ENCODE assay signal across 8 cellular contexts in the genomic region with DNA sequence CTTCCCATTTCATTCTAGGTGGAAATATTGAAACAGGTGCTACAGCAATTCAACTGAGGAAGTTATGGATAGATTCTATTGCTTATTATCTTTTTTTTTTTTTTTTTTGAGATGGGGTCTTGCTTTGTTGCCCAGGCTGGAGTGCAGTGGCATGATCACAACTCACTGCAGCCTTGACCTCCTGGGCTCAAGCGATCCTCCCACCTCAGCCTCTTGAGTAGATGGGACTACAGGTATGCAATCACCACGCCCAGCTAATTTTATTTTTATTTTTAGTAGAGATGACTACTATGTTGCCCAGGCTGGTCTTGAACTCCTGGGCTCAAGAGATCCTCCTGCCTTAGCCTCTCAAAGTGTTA. TPM values are rescaled to one million over a fixed set of nuclear protein-coding genes. Genes with fewer than 3 reads are reported as not detected.
A peak's percentile ranks its signal among the peaks of the same experiment; 100 is the strongest.
DNase-seq lines count a peak whose midpoint lies in the region; ATAC-seq and TF ChIP-seq lines count a peak whose summit lies in the region.
"Not testable (repeated sequence)": the region's sequence is repeated elsewhere in the genome, so short reads cannot be mapped to it uniquely, and the experiment has no call there.
"Had no signal": no experiment of that assay in that cellular context is flagged by ENCODE, and none has a peak within 500 bp of the region (broad histone marks: within the 10 kb centered on the region; RNA-seq: fewer than 3 reads in every experiment).

No MANE protein-coding gene starts in this region.

- not testable (repeated sequence) for H2AFZ ChIP-seq in neural progenitor cell (replicated peaks)

- H3K27ac ChIP-seq in CD4-positive, alpha-beta T cell (ENCODE audit: low read depth, low read length): peak overlapping the region; percentile 33
- H3K27ac ChIP-seq in heart right ventricle (peak overlapping the region; percentile 28 to 85 (median 66)), liver (ENCODE audit: low read depth in 1 of 2, low read length in 2 of 2) (peak overlapping the region; percentile 84 to 89)
- H3K27ac ChIP-seq in neural progenitor cell: not testable (repeated sequence)

- ATAC-seq in CD4-positive, alpha-beta T cell (ENCODE audit: poor library complexity); heart right ventricle; stimulated activated memory B cell treated with anti-CD40 and anti-IgM and Interleukin-4, amounts not matched to agents 10 μg/mL and 1 μg/mL and 100 μg/mL, for 72 hours: not testable (repeated sequence)

- not testable (repeated sequence) for H3K4me3 Mint-ChIP-seq in CD4-positive, alpha-beta T cell; activated CD4-positive, alpha-beta T cell treated with anti-CD3 and anti-CD28 coated beads, Interleukin-2, amount 10 ng/mL, durations not matched to agents 7 days and 5 days; activated naive CD4-positive, alpha-beta T cell treated with anti-CD3 and anti-CD28 coated beads, Interleukin-2, amount 50 U/mL, for 24 hours; neural progenitor cell; stimulated activated memory B cell treated with anti-CD40 and anti-IgM and Interleukin-4, amounts not matched to agents 10 μg/mL and 1 μg/mL and 100 μg/mL, for 72 hours

- H3K9ac ChIP-seq in liver (ENCODE audit: low read depth in 1 of 2, low read length in 2 of 2): peak overlapping the region; percentile 20 to 47
- H3K9ac ChIP-seq in neural progenitor cell: not testable (repeated sequence)

- H3K4me1 ChIP-seq in heart right ventricle (peaks cover 3 to 66% (median 35%) of the 10 kb centered on the region in 9 donors), liver (ENCODE audit: control insufficient read depth in 4 of 4, insufficient read depth in 4 of 4, low read length in 3 of 4) (peaks cover 25 to 69% (median 58%) of the 10 kb centered on the region in 4 donors)
- H3K4me1 ChIP-seq in neural progenitor cell: not testable (repeated sequence)

- H3K27me3 Mint-ChIP-seq in CD4-positive, alpha-beta T cell; activated CD4-positive, alpha-beta T cell treated with anti-CD3 and anti-CD28 coated beads, Interleukin-2, amount 10 ng/mL, durations not matched to agents 7 days and 5 days; activated naive CD4-positive, alpha-beta T cell treated with anti-CD3 and anti-CD28 coated beads, Interleukin-2, amount 50 U/mL, for 24 hours; neural progenitor cell (ENCODE audit: insufficient read depth, low read depth); stimulated activated memory B cell treated with anti-CD40 and anti-IgM and Interleukin-4, amounts not matched to agents 10 μg/mL and 1 μg/mL and 100 μg/mL, for 72 hours: not testable (repeated sequence)

- not testable (repeated sequence) for H3F3A ChIP-seq in neural progenitor cell (ENCODE audit: low read depth)

- WGBS in heart right ventricle, 2 donors: 93 to 94% methylated on average over 2 of the region's 2 CpGs
- 86% methylated on average over 2 of the region's 2 CpGs for WGBS in liver

- H3K4me2 ChIP-seq in neural progenitor cell: not testable (repeated sequence)

- not testable (repeated sequence) for TF ChIP-seq RAD21 in liver (IDR thresholded peaks at IDR 0.05)

- CTCF ChIA-PET in CD4-positive, alpha-beta T cell (lab: Charles Lee): not testable (repeated sequence)
- CTCF ChIA-PET in activated CD4-positive, alpha-beta T cell treated with anti-CD3 and anti-CD28 coated beads, Interleukin-2, amount 10 ng/mL, durations not matched to agents 7 days and 5 days (lab: Charles Lee): interaction anchor here (0.6 to 1.2 kb wide), 3 partner anchors 15 to 102 kb away, joined by 3 read pairs; no protein-coding TSS in a partner anchor

- POLR2A ChIA-PET in CD4-positive, alpha-beta T cell (lab: Charles Lee): interaction anchor here (1.1 kb wide), 1 partner anchor 103 kb away, joined by 3 read pairs; a partner anchor contains a TSS
- POLR2A ChIA-PET in activated CD4-positive, alpha-beta T cell treated with anti-CD3 and anti-CD28 coated beads, Interleukin-2, amount 10 ng/mL, durations not matched to agents 7 days and 5 days (lab: Charles Lee): not testable (repeated sequence)

- TF ChIP-seq CTCF in CD4-positive, alpha-beta T cell (IDR thresholded peaks at IDR 0.05); heart right ventricle (IDR thresholded peaks at IDR 0.05); liver (IDR thresholded peaks at IDR 0.05; ENCODE audit: low read depth, low read length, missing input control); neural progenitor cell (IDR thresholded peaks at IDR 0.05): not testable (repeated sequence)

- peaks cover 67% of the 10 kb centered on the region for H3K4me1 Mint-ChIP-seq in CD4-positive, alpha-beta T cell (ENCODE audit: low read depth)
- peaks cover 88% of the 10 kb centered on the region for H3K4me1 Mint-ChIP-seq in activated CD4-positive, alpha-beta T cell treated with anti-CD3 and anti-CD28 coated beads, Interleukin-2, amount 10 ng/mL, durations not matched to agents 7 days and 5 days
- peaks cover 79% of the 10 kb centered on the region for H3K4me1 Mint-ChIP-seq in activated naive CD4-positive, alpha-beta T cell treated with anti-CD3 and anti-CD28 coated beads, Interleukin-2, amount 50 U/mL, for 24 hours
- not testable (repeated sequence) for H3K4me1 Mint-ChIP-seq in neural progenitor cell
- H3K4me1 Mint-ChIP-seq in stimulated activated memory B cell treated with anti-CD40 and anti-IgM and Interleukin-4, amounts not matched to agents 10 μg/mL and 1 μg/mL and 100 μg/mL, for 72 hours: peaks cover 69% of the 10 kb centered on the region

- intact Hi-C loops in CD4-positive, alpha-beta T cell (cut with DNase I, micrococcal nuclease): not testable (repeated sequence)
- intact Hi-C loops in heart right ventricle (cut with DNase I): loop anchor here in 1 of 10 donors (5.0 kb wide), 1 partner anchor 42 kb away; a partner anchor contains a TSS

- not testable (repeated sequence) for DNase-seq in CD4-positive, alpha-beta T cell; activated CD4-positive, alpha-beta T cell treated with anti-CD3 and anti-CD28 coated beads, Interleukin-2, amount 10 ng/mL, durations not matched to agents 7 days and 5 days; heart right ventricle; neural progenitor cell (ENCODE audit: low spot score)

- H3K4me3 ChIP-seq in heart right ventricle (peak overlapping the region in 1 of 10 donors; percentile 6), liver (ENCODE audit: low read depth in 1 of 3, low read length in 3 of 3) (peak overlapping the region in 1 of 3 donors; percentile 59)
- not testable (repeated sequence) for H3K4me3 ChIP-seq in neural progenitor cell

- not testable (repeated sequence) for H3K27me3 ChIP-seq in CD4-positive, alpha-beta T cell (ENCODE audit: control insufficient read depth, insufficient read depth, low read length); heart right ventricle; liver (ENCODE audit: control insufficient read depth in 4 of 4, insufficient read depth in 4 of 4, low read length in 3 of 4); neural progenitor cell

- H3K36me3 Mint-ChIP-seq in CD4-positive, alpha-beta T cell (ENCODE audit: low read depth): peaks cover 57% of the 10 kb centered on the region
- peaks cover 70% of the 10 kb centered on the region for H3K36me3 Mint-ChIP-seq in activated CD4-positive, alpha-beta T cell treated with anti-CD3 and anti-CD28 coated beads, Interleukin-2, amount 10 ng/mL, durations not matched to agents 7 days and 5 days (ENCODE audit: low read depth)
- H3K36me3 Mint-ChIP-seq in activated naive CD4-positive, alpha-beta T cell treated with anti-CD3 and anti-CD28 coated beads, Interleukin-2, amount 50 U/mL, for 24 hours; neural progenitor cell: not testable (repeated sequence)
- peaks cover 28% of the 10 kb centered on the region for H3K36me3 Mint-ChIP-seq in stimulated activated memory B cell treated with anti-CD40 and anti-IgM and Interleukin-4, amounts not matched to agents 10 μg/mL and 1 μg/mL and 100 μg/mL, for 72 hours

- not testable (repeated sequence) for H3K9me3 Mint-ChIP-seq in CD4-positive, alpha-beta T cell; activated CD4-positive, alpha-beta T cell treated with anti-CD3 and anti-CD28 coated beads, Interleukin-2, amount 10 ng/mL, durations not matched to agents 7 days and 5 days; activated naive CD4-positive, alpha-beta T cell treated with anti-CD3 and anti-CD28 coated beads, Interleukin-2, amount 50 U/mL, for 24 hours; neural progenitor cell; stimulated activated memory B cell treated with anti-CD40 and anti-IgM and Interleukin-4, amounts not matched to agents 10 μg/mL and 1 μg/mL and 100 μg/mL, for 72 hours

- H3K9me3 ChIP-seq in CD4-positive, alpha-beta T cell (ENCODE audit: control insufficient read depth, low read length); heart right ventricle; liver (ENCODE audit: control insufficient read depth in 4 of 4, low read length in 3 of 4); neural progenitor cell (ENCODE audit: low read depth): not testable (repeated sequence)

- peaks cover 14% of the 10 kb centered on the region for H3K79me2 ChIP-seq in neural progenitor cell (ENCODE audit: low read depth)

- H4K20me1 ChIP-seq in neural progenitor cell (ENCODE audit: low read depth): not testable (repeated sequence)

- H3K36me3 ChIP-seq in heart right ventricle: peaks cover 0 to 44% (median 7%) of the 10 kb centered on the region in 9 donors
- H3K36me3 ChIP-seq in liver (ENCODE audit: control insufficient read depth in 4 of 4, insufficient read depth in 3 of 4, low read depth in 1 of 4, low read length in 3 of 4); neural progenitor cell: not testable (repeated sequence)

- H3K27ac Mint-ChIP-seq in CD4-positive, alpha-beta T cell: peak overlapping the region; percentile 89
- peak overlapping the region; percentile 67 for H3K27ac Mint-ChIP-seq in activated CD4-positive, alpha-beta T cell treated with anti-CD3 and anti-CD28 coated beads, Interleukin-2, amount 10 ng/mL, durations not matched to agents 7 days and 5 days
- H3K27ac Mint-ChIP-seq in activated naive CD4-positive, alpha-beta T cell treated with anti-CD3 and anti-CD28 coated beads, Interleukin-2, amount 50 U/mL, for 24 hours: peak overlapping the region; percentile 76
- H3K27ac Mint-ChIP-seq in neural progenitor cell: peak overlapping the region; percentile 9
- H3K27ac Mint-ChIP-seq in stimulated activated memory B cell treated with anti-CD40 and anti-IgM and Interleukin-4, amounts not matched to agents 10 μg/mL and 1 μg/mL and 100 μg/mL, for 72 hours: peak overlapping the region; percentile 62

RNA-seq across cellular contexts. Expression of a gene that starts 5.6 kb away (rescaled TPM):
- total RNA-seq in CD4-positive, alpha-beta T cell: 1 to 10 TPM; 7.7 TPM
- total RNA-seq in activated CD4-positive, alpha-beta T cell treated with anti-CD3 and anti-CD28 coated beads, Interleukin-2, amount 10 ng/mL, durations not matched to agents 7 days and 5 days: 10 to 100 TPM; 36.5 to 38.8 TPM
- total RNA-seq in heart right ventricle (10 to 100 TPM; 30.3 to 83.3 (median 40.0) TPM), liver (10 to 100 TPM; 21.2 to 82.8 TPM), neural progenitor cell (ENCODE audit: low replicate concordance) (27.5 and 28.2 TPM in 2 replicates)
- polyA plus RNA-seq in heart right ventricle (10 to 100 TPM; 26.7 to 34.8 TPM), liver (10 to 100 TPM; 37.6 to 42.6 TPM)

RNA-seq across cellular contexts. Expression of a gene that starts 44.2 kb away (rescaled TPM):
- total RNA-seq in CD4-positive, alpha-beta T cell: 10 to 100 TPM; 37.5 to 41.0 TPM
- total RNA-seq in activated CD4-positive, alpha-beta T cell treated with anti-CD3 and anti-CD28 coated beads, Interleukin-2, amount 10 ng/mL, durations not matched to agents 7 days and 5 days: 10 to 100 TPM; 49.4 to 52.1 TPM
- total RNA-seq in heart right ventricle (10 to 100 TPM in 9 of 10 donors, 1 to 10 TPM in 1; 7.0 to 38.8 (median 16.5) TPM), liver (10 to 100 TPM in 1 of 2 donors, 1 to 10 TPM in 1; 2.9 to 15.1 TPM), neural progenitor cell (ENCODE audit: low replicate concordance) (1.2 and 1.4 TPM in 2 replicates)
- polyA plus RNA-seq in heart right ventricle (10 to 100 TPM; 38.8 to 47.9 TPM), liver (10 to 100 TPM in 1 of 2 donors, 1 to 10 TPM in 1; 5.0 to 12.8 TPM)
- total RNA-seq: A673 had no signal

Comparison
In these comparisons a context has a peak if more than half of its experiments do, and no peak if none do; other contexts are left out.
1. H3K27ac Mint-ChIP-seq: peak in every context shown above with its lines; median percentile 89 in CD4-positive, alpha-beta T cell; 76 in activated naive CD4-positive, alpha-beta T cell treated with anti-CD3 and anti-CD28 coated beads, Interleukin-2, amount 50 U/mL, for 24 hours; 67 in activated CD4-positive, alpha-beta T cell treated with anti-CD3 and anti-CD28 coated beads, Interleukin-2, amount 10 ng/mL, durations not matched to agents 7 days and 5 days; 62 in stimulated activated memory B cell treated with anti-CD40 and anti-IgM and Interleukin-4, amounts not matched to agents 10 μg/mL and 1 μg/mL and 100 μg/mL, for 72 hours; 9 in neural progenitor cell.